1 cellular context compared by ENCODE assay signal in the genomic region with DNA sequence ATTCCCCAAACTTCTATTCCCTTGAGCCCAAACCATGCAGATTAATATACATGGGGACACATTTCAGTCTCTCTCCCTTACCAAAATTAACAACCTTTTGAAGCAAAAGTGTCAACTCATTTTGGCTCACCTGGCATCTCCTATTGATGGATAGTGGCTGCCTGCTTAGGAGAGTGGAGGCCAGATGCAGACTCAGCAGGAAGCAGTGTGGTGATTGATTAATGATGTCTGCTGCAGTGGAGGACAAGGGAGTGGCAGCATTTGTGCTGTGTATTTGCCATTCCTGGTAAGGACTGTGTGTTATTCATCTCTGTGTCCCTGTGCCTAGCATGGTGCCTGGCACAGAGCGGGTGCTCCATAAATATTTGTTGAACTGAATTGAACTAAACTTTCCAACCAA.
TF ChIP-seq lines count a peak whose summit lies in the region.

No MANE protein-coding gene starts in this region.

TF ChIP-seq in GM23338, 12 proteins besides CTCF, POLR2A, EP300 and RAD21 (continued from another document):
- TF ChIP-seq, protein P1, sequence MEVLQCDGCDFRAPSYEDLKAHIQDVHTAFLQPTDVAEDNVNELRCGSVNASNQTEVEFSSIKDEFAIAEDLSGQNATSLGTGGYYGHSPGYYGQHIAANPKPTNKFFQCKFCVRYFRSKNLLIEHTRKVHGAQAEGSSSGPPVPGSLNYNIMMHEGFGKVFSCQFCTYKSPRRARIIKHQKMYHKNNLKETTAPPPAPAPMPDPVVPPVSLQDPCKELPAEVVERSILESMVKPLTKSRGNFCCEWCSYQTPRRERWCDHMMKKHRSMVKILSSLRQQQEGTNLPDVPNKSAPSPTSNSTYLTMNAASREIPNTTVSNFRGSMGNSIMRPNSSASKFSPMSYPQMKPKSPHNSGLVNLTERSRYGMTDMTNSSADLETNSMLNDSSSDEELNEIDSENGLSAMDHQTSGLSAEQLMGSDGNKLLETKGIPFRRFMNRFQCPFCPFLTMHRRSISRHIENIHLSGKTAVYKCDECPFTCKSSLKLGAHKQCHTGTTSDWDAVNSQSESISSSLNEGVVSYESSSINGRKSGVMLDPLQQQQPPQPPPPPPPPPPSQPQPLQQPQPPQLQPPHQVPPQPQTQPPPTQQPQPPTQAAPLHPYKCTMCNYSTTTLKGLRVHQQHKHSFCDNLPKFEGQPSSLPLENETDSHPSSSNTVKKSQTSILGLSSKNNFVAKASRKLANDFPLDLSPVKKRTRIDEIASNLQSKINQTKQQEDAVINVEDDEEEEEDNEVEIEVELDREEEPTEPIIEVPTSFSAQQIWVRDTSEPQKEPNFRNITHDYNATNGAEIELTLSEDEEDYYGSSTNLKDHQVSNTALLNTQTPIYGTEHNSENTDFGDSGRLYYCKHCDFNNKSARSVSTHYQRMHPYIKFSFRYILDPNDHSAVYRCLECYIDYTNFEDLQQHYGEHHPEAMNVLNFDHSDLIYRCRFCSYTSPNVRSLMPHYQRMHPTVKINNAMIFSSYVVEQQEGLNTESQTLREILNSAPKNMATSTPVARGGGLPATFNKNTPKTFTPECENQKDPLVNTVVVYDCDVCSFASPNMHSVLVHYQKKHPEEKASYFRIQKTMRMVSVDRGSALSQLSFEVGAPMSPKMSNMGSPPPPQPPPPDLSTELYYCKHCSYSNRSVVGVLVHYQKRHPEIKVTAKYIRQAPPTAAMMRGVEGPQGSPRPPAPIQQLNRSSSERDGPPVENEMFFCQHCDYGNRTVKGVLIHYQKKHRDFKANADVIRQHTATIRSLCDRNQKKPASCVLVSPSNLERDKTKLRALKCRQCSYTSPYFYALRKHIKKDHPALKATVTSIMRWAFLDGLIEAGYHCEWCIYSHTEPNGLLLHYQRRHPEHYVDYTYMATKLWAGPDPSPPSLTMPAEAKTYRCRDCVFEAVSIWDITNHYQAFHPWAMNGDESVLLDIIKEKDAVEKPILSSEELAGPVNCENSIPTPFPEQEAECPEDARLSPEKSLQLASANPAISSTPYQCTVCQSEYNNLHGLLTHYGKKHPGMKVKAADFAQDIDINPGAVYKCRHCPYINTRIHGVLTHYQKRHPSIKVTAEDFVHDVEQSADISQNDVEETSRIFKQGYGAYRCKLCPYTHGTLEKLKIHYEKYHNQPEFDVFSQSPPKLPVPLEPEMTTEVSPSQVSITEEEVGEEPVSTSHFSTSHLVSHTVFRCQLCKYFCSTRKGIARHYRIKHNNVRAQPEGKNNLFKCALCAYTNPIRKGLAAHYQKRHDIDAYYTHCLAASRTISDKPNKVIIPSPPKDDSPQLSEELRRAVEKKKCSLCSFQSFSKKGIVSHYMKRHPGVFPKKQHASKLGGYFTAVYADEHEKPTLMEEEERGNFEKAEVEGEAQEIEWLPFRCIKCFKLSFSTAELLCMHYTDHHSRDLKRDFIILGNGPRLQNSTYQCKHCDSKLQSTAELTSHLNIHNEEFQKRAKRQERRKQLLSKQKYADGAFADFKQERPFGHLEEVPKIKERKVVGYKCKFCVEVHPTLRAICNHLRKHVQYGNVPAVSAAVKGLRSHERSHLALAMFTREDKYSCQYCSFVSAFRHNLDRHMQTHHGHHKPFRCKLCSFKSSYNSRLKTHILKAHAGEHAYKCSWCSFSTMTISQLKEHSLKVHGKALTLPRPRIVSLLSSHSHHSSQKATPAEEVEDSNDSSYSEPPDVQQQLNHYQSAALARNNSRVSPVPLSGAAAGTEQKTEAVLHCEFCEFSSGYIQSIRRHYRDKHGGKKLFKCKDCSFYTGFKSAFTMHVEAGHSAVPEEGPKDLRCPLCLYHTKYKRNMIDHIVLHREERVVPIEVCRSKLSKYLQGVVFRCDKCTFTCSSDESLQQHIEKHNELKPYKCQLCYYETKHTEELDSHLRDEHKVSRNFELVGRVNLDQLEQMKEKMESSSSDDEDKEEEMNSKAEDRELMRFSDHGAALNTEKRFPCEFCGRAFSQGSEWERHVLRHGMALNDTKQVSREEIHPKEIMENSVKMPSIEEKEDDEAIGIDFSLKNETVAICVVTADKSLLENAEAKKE (CRISPR knock-in tag; IDR thresholded peaks at IDR 0.05), result no peak
- TF ChIP-seq CREB1 (CRISPR knock-in tag; IDR thresholded peaks at IDR 0.05; ENCODE audit: low read depth) (no peak), ZNF114 (CRISPR knock-in tag; IDR thresholded peaks at IDR 0.05) (no peak), NANOG (IDR thresholded peaks at IDR 0.05; ENCODE audit: borderline replicate concordance) (no peak), ZNF331 (CRISPR knock-in tag; IDR thresholded peaks at IDR 0.05; ENCODE audit: low read depth) (no peak), EZH2 (IDR thresholded peaks at IDR 0.05; ENCODE audit: low read depth, unreplicated experiment) (no peak)
- TF ChIP-seq, protein P2, sequence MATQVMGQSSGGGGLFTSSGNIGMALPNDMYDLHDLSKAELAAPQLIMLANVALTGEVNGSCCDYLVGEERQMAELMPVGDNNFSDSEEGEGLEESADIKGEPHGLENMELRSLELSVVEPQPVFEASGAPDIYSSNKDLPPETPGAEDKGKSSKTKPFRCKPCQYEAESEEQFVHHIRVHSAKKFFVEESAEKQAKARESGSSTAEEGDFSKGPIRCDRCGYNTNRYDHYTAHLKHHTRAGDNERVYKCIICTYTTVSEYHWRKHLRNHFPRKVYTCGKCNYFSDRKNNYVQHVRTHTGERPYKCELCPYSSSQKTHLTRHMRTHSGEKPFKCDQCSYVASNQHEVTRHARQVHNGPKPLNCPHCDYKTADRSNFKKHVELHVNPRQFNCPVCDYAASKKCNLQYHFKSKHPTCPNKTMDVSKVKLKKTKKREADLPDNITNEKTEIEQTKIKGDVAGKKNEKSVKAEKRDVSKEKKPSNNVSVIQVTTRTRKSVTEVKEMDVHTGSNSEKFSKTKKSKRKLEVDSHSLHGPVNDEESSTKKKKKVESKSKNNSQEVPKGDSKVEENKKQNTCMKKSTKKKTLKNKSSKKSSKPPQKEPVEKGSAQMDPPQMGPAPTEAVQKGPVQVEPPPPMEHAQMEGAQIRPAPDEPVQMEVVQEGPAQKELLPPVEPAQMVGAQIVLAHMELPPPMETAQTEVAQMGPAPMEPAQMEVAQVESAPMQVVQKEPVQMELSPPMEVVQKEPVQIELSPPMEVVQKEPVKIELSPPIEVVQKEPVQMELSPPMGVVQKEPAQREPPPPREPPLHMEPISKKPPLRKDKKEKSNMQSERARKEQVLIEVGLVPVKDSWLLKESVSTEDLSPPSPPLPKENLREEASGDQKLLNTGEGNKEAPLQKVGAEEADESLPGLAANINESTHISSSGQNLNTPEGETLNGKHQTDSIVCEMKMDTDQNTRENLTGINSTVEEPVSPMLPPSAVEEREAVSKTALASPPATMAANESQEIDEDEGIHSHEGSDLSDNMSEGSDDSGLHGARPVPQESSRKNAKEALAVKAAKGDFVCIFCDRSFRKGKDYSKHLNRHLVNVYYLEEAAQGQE (IDR thresholded peaks at IDR 0.05; ENCODE audit: unreplicated experiment), result no peak
TF ChIP-seq in GM23338: peak in this region for 0.
